ENCODE assay signal across 1 cellular context in genomic region chr18:58565021-58565420, GRCh38.
A peak's percentile ranks its signal among the peaks of the same experiment; 100 is the strongest.
TF ChIP-seq lines count a peak whose summit lies in the region.

No MANE protein-coding gene starts in this region.

TF ChIP-seq in GM12878, 131 proteins besides CTCF, POLR2A, EP300 and RAD21 (continued from another document):
- TF ChIP-seq NKRF (conservative IDR thresholded peaks at IDR 0.05) (no peak), SUZ12 (IDR thresholded peaks at IDR 0.05; ENCODE audit: unreplicated experiment) (no peak), MYC (IDR thresholded peaks at IDR 0.05; ENCODE audit: insufficient read depth, insufficient read length, insufficient replicate concordance, low read length, severe bottlenecking) (no peak), SIN3A (IDR thresholded peaks at IDR 0.05; ENCODE audit: low read depth, low read length) (no peak), KLF5 (IDR thresholded peaks at IDR 0.05; ENCODE audit: partially characterized antibody) (no peak), CBX5 (IDR thresholded peaks at IDR 0.05; ENCODE audit: low read depth) (no peak), MXI1 (IDR thresholded peaks at IDR 0.05; ENCODE audit: low read depth, low read length) (no peak), TCF7 (IDR thresholded peaks at IDR 0.05; ENCODE audit: borderline replicate concordance) (0 out of 2 replicates have a peak, but pooled peaks have one; percentile 7), SMAD1 (IDR thresholded peaks at IDR 0.05; ENCODE audit: low read depth, partially characterized antibody) (no peak), ELK1 (IDR thresholded peaks at IDR 0.05; ENCODE audit: low read depth, low read length) (no peak), GABPA (IDR thresholded peaks at IDR 0.05; ENCODE audit: low read depth) (no peak), USF1 (IDR thresholded peaks at IDR 0.05; ENCODE audit: borderline replicate concordance, extremely low read length, insufficient read depth, low read depth, low read length) (no peak), SIX5 (IDR thresholded peaks at IDR 0.05; ENCODE audit: low read depth, low read length, severe bottlenecking) (no peak), EZH2 (IDR thresholded peaks at IDR 0.05; ENCODE audit: borderline replicate concordance, control insufficient read depth, low read depth, low read length) (no peak), SREBF2 (IDR thresholded peaks at IDR 0.05; ENCODE audit: low read length) (no peak), MTA2 (IDR thresholded peaks at IDR 0.05; ENCODE audit: low read depth) (no peak), KDM1A (IDR thresholded peaks at IDR 0.05; ENCODE audit: borderline replicate concordance) (no peak), SMAD5 (IDR thresholded peaks at IDR 0.05; ENCODE audit: low read depth) (no peak), POLR2AphosphoS2 (IDR thresholded peaks at IDR 0.05; ENCODE audit: low read depth, low read length) (no peak), MEF2A (IDR thresholded peaks at IDR 0.05; ENCODE audit: insufficient read depth, low read depth, low read length) (no peak), USF2 (IDR thresholded peaks at IDR 0.05; ENCODE audit: borderline replicate concordance, low read depth, low read length) (no peak), PAX8 (IDR thresholded peaks at IDR 0.05) (no peak), HCFC1 (IDR thresholded peaks at IDR 0.05; ENCODE audit: low read length) (no peak), CEBPZ (IDR thresholded peaks at IDR 0.05; ENCODE audit: low read depth, low read length) (no peak), NFYA (IDR thresholded peaks at IDR 0.05; ENCODE audit: borderline replicate concordance, low read depth, low read length) (no peak), RBBP5 (conservative IDR thresholded peaks at IDR 0.05) (no peak), JUND (IDR thresholded peaks at IDR 0.05; ENCODE audit: low read depth, low read length) (no peak), HSF1 (IDR thresholded peaks at IDR 0.05; ENCODE audit: low read depth, low read length) (no peak), EED (IDR thresholded peaks at IDR 0.05; ENCODE audit: low read depth) (0 out of 2 replicates have a peak, but pooled peaks have one; percentile 27), LARP7 (IDR thresholded peaks at IDR 0.05) (no peak), ATF3 (IDR thresholded peaks at IDR 0.05; ENCODE audit: borderline replicate concordance, extremely low read depth, low read depth, low read length) (no peak), ZNF217 (IDR thresholded peaks at IDR 0.05) (peak; percentile 51; the same call in 1 of the 2 replicates), SPI1 (IDR thresholded peaks at IDR 0.05; ENCODE audit: borderline replicate concordance, insufficient read depth, low read depth, low read length) (peak; percentile 91), HDAC2 (IDR thresholded peaks at IDR 0.05) (no peak), NR2F1 (conservative IDR thresholded peaks at IDR 0.05) (no peak), PRDM15 (CRISPR knock-in tag; IDR thresholded peaks at IDR 0.05) (no peak), TAF1 (IDR thresholded peaks at IDR 0.05; ENCODE audit: borderline replicate concordance, low read depth, low read length) (no peak), ZSCAN29 (IDR thresholded peaks at IDR 0.05) (no peak), SP1 (IDR thresholded peaks at IDR 0.05; ENCODE audit: low read depth, low read length) (no peak), ZBTB40 (IDR thresholded peaks at IDR 0.05; ENCODE audit: borderline replicate concordance) (peak; percentile 20; the same call in 1 of the 2 replicates), CHD4 (IDR thresholded peaks at IDR 0.05) (no peak), BHLHE40 (IDR thresholded peaks at IDR 0.05; ENCODE audit: borderline replicate concordance in 1 of 2, low read depth in 2 of 2, low read length in 1 of 2) (peak; percentile 4 to 44; a peak in 1 of 4 replicates), BCL11A (IDR thresholded peaks at IDR 0.05; ENCODE audit: low read depth, low read length) (0 out of 2 replicates have a peak, but pooled peaks have one; percentile 32), ZNF274 (IDR thresholded peaks at IDR 0.05; ENCODE audit: insufficient read depth, insufficient read length) (no peak), IRF5 (IDR thresholded peaks at IDR 0.05; ENCODE audit: borderline replicate concordance) (no peak)
